9 cellular contexts compared by ENCODE assay signal in the genomic region with DNA sequence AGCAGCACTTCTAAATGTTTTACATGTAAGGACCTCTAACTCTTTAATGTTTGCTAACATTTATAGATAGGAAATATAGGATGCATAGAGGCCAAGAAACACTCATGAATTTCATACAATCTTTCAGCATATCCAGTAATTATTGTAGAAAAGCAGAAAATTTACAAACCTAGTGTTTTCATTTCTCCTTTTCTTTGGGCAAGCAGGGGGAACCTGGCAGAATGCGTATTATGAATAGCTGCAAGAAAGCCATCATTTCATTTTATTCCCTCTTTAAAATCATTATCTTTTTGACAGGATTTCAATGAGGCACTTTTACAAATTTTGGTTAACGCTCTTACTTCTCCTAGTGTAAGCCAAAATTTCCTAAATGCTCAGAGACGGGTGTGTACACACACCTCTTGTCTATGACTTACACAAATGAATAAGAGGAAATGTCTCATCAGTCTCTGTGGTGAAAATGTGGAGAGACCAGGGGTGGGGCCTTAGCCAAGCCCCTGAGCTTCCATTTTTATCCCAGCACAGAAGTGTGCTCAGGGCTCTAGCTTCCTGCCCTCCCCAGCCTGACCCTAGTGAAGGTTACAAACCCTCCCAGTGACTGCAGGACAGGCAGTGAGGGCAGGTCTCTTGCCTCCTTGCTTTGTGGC.
DNase-seq lines count a peak whose midpoint lies in the region; ATAC-seq and TF ChIP-seq lines count a peak whose summit lies in the region.
"Had no signal": no experiment of that assay in that cellular context is flagged by ENCODE, and none has a peak within 500 bp of the region (broad histone marks: within the 10 kb centered on the region; RNA-seq: fewer than 3 reads in every experiment).

No MANE protein-coding gene starts in this region.

- no peaks in the 10 kb centered on the region for H3K36me3 ChIP-seq in ascending aorta

- ATAC-seq in HG03521 (IDR thresholded peaks at IDR 0.05; ENCODE audit: unreplicated experiment) (peak; percentile 53), left cardiac atrium (peak; percentile 19 to 87)
- ATAC-seq in activated CD8-positive, alpha-beta T cell treated with anti-CD3 and anti-CD28 coated beads, Interleukin-2, amount 10 ng/mL, durations not matched to agents 7 days and 5 days = peak; percentile 79

- peaks cover 91% of the 10 kb centered on the region for H3K4me1 Mint-ChIP-seq in activated CD8-positive, alpha-beta T cell treated with anti-CD3 and anti-CD28 coated beads, Interleukin-2, amount 10 ng/mL, durations not matched to agents 7 days and 5 days (ENCODE audit: low read depth)

- TF ChIP-seq CTCF in ascending aorta (IDR thresholded peaks at IDR 0.05) = no peak

- intact Hi-C loops in left cardiac atrium (cut with DNase I) (loop anchor here in 1 of 2 donors (5.0 kb wide), 1 partner anchor 33 kb away; no protein-coding TSS in a partner anchor), ascending aorta (cut with DNase I) (no loop called here)

- peak overlapping the region; percentile 85 for H3K27ac Mint-ChIP-seq in activated CD8-positive, alpha-beta T cell treated with anti-CD3 and anti-CD28 coated beads, Interleukin-2, amount 10 ng/mL, durations not matched to agents 7 days and 5 days

- peaks cover 72% of the 10 kb centered on the region for H3K36me3 Mint-ChIP-seq in activated CD8-positive, alpha-beta T cell treated with anti-CD3 and anti-CD28 coated beads, Interleukin-2, amount 10 ng/mL, durations not matched to agents 7 days and 5 days (ENCODE audit: low read depth)

- H3K27me3 Mint-ChIP-seq in activated CD8-positive, alpha-beta T cell treated with anti-CD3 and anti-CD28 coated beads, Interleukin-2, amount 10 ng/mL, durations not matched to agents 7 days and 5 days (ENCODE audit: low read depth) = no peaks in the 10 kb centered on the region

- H3K27ac ChIP-seq in ascending aorta = no peak overlapping the region
- H3K27ac ChIP-seq: 22Rv1 had no signal

- DNase-seq in NK-92 treated with Interleukin-12 subunit alpha and Interleukin-12 subunit beta, amount 100 ng/mL, for 24 hours (lab: John Stamatoyannopoulos, UW) = peak; percentile 49
- DNase-seq in NK-92 (lab: John Stamatoyannopoulos, UW; ENCODE audit: unreplicated experiment) = no peak
- peak; percentile 68 for DNase-seq in activated CD8-positive, alpha-beta T cell treated with anti-CD3 and anti-CD28 coated beads, Interleukin-2, amount 10 ng/mL, durations not matched to agents 7 days and 5 days
- DNase-seq in left cardiac atrium = peak; percentile 45
- DNase-seq in stimulated activated CD8-positive, alpha-beta memory T cell treated with anti-CD3 and anti-CD28 coated beads, Interleukin-2, amount 100 ng/mL, for 48 hours (ENCODE audit: low read depth in 2 of 2) = peak; percentile 42 to 43
- no peak for DNase-seq in ecto neural progenitor cell (ENCODE audit: low spot score)
- DNase-seq in ascending aorta (ENCODE audit: low spot score in 2 of 2) = no peak

- H3K27me3 ChIP-seq in ascending aorta = no peaks in the 10 kb centered on the region

- POLR2A ChIA-PET in activated CD8-positive, alpha-beta T cell treated with anti-CD3 and anti-CD28 coated beads, Interleukin-2, amount 10 ng/mL, durations not matched to agents 7 days and 5 days (lab: Charles Lee) = interaction anchor here (1.7 kb wide), 1 partner anchor 34 kb away, joined by 10 read pairs; no protein-coding TSS in a partner anchor

- H3K4me3 Mint-ChIP-seq in activated CD8-positive, alpha-beta T cell treated with anti-CD3 and anti-CD28 coated beads, Interleukin-2, amount 10 ng/mL, durations not matched to agents 7 days and 5 days = peak overlapping the region; percentile 32

- CTCF ChIA-PET in activated CD8-positive, alpha-beta T cell treated with anti-CD3 and anti-CD28 coated beads, Interleukin-2, amount 10 ng/mL, durations not matched to agents 7 days and 5 days (lab: Charles Lee) = interaction anchor here (0.8 to 2.5 kb wide), 6 partner anchors 26 to 92 kb away, joined by 3 to 16 read pairs (median 4); a partner anchor contains a TSS

- H3K9me3 ChIP-seq in ascending aorta = no peaks in the 10 kb centered on the region

- no peaks in the 10 kb centered on the region for H3K9me3 Mint-ChIP-seq in activated CD8-positive, alpha-beta T cell treated with anti-CD3 and anti-CD28 coated beads, Interleukin-2, amount 10 ng/mL, durations not matched to agents 7 days and 5 days (ENCODE audit: insufficient read depth)

- H3K4me1 ChIP-seq in ascending aorta = peaks cover 0 to under 1% of the 10 kb centered on the region in 2 donors

- no peak overlapping the region for H3K4me3 ChIP-seq in ascending aorta

Comparison
In these comparisons a context has a peak if more than half of its experiments do, and no peak if none do; other contexts are left out.
1. DNase-seq: peak in NK-92 treated with Interleukin-12 subunit alpha and Interleukin-12 subunit beta, amount 100 ng/mL, for 24 hours (single experiment), activated CD8-positive, alpha-beta T cell treated with anti-CD3 and anti-CD28 coated beads, Interleukin-2, amount 10 ng/mL, durations not matched to agents 7 days and 5 days (single experiment), left cardiac atrium (single experiment) and stimulated activated CD8-positive, alpha-beta memory T cell treated with anti-CD3 and anti-CD28 coated beads, Interleukin-2, amount 100 ng/mL, for 48 hours (2 of 2); none in NK-92 (single experiment), ecto neural progenitor cell (single experiment) and ascending aorta (0 of 2).
2. Peak in every context shown above with its lines, with median percentiles within 50 percentile points of each other: ATAC-seq.